ENCODE assay signal across 13 cellular contexts in the genomic region with DNA sequence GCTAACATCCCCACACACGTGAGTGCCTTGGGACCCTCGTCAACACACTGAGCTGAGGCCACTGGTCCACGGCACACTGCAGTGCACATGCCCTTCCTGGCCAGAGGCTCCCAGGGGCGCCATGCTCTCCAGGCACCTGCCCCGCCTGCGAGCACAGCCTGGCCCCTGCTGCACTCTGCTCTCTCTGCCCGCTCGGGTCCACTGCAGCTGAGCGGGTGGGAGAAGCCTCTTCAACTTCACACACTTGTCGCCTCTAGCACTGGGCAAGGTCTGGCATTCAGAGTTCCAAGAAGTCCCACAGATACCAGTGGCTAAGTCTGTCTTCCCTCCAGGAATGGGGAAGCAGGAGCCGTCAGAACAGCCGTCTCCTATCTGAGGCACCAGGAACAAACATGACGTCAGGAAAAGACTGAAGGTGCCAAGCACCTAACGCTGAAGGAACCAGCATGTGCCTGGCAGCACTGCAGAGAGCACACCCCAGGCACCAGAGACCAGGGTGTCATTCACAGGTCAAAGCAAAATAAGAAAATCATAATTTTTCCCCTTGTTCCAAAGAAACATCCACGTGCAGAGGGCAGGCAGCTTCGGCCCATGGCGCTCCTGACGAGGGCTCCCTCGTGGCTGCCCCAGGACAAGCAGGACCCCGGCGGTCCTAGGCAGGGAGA.
DNase-seq lines count a peak whose midpoint lies in the region; ATAC-seq, FAIRE-seq and TF ChIP-seq lines count a peak whose summit lies in the region.
"Had no signal": no experiment of that assay in that cellular context is flagged by ENCODE, and none has a peak within 500 bp of the region (broad histone marks: within the 10 kb centered on the region; RNA-seq: fewer than 3 reads in every experiment).

No MANE protein-coding gene starts in this region.

- H3K4me2 ChIP-seq in endothelial cell of umbilical vein (ENCODE audit: insufficient read depth, low read length), result no peak overlapping the region

- H3K27me3 ChIP-seq in endothelial cell of umbilical vein (ENCODE audit: control insufficient read depth in 2 of 2, insufficient read depth in 2 of 2, low read length in 2 of 2) (no peaks in the 10 kb centered on the region), uterus (no peaks in the 10 kb centered on the region)
- no peaks in the 10 kb centered on the region for H3K27me3 ChIP-seq in CD4-positive, alpha-beta memory T cell (ENCODE audit: insufficient read depth, low read length)

- H3K27ac Mint-ChIP-seq in activated naive CD8-positive, alpha-beta T cell, result peak overlapping the region; percentile 22
- no peak overlapping the region for H3K27ac Mint-ChIP-seq in activated naive CD8-positive, alpha-beta T cell treated with anti-CD3 and anti-CD28 coated beads for 36 hours
- peak overlapping the region in 3 of 7 donors; percentile 32 to 75 (median 37) for H3K27ac Mint-ChIP-seq in CD4-positive, alpha-beta memory T cell
- H3K27ac Mint-ChIP-seq: CD8-positive, alpha-beta T cell had no signal

- ATAC-seq in HG03378 (IDR thresholded peaks at IDR 0.05; ENCODE audit: unreplicated experiment), result no peak
- ATAC-seq: CD8-positive, alpha-beta T cell had no signal

- H3K9me3 Mint-ChIP-seq in activated naive CD8-positive, alpha-beta T cell (ENCODE audit: low read depth), result no peaks in the 10 kb centered on the region
- H3K9me3 Mint-ChIP-seq in activated naive CD8-positive, alpha-beta T cell treated with anti-CD3 and anti-CD28 coated beads for 36 hours, result no peaks in the 10 kb centered on the region
- H3K9me3 Mint-ChIP-seq in CD4-positive, alpha-beta memory T cell, result no peaks in the 10 kb centered on the region
- H3K9me3 Mint-ChIP-seq: CD8-positive, alpha-beta T cell had no signal

- H3K27me3 Mint-ChIP-seq in activated naive CD8-positive, alpha-beta T cell, result no peaks in the 10 kb centered on the region
- H3K27me3 Mint-ChIP-seq in activated naive CD8-positive, alpha-beta T cell treated with anti-CD3 and anti-CD28 coated beads for 36 hours, result no peaks in the 10 kb centered on the region
- no peaks in the 10 kb centered on the region for H3K27me3 Mint-ChIP-seq in CD4-positive, alpha-beta memory T cell

- no peak overlapping the region for H2AFZ ChIP-seq in endothelial cell of umbilical vein (ENCODE audit: low read depth, low read length)

- no peak for TF ChIP-seq POLR2A in endothelial cell of umbilical vein (IDR thresholded peaks at IDR 0.05; ENCODE audit: low read depth, low read length)
- TF ChIP-seq POLR2A in uterus (IDR thresholded peaks at IDR 0.05), result no peak

- intact Hi-C loops in endothelial cell of umbilical vein (cut with micrococcal nuclease) (no loop called here), uterus (cut with DNase I; ENCODE audit: low total_unique reads) (no loop called here)
- intact Hi-C loops in CD4-positive, alpha-beta memory T cell (cut with micrococcal nuclease), result no loop called here

- H3K36me3 ChIP-seq in endothelial cell of umbilical vein (ENCODE audit: control insufficient read depth in 2 of 2, extremely low read depth in 1 of 2, insufficient read depth in 2 of 2, low read length in 2 of 2), result peaks cover 3 to 27% of the 10 kb centered on the region in 2 experiments
- H3K36me3 ChIP-seq in uterus, result no peaks in the 10 kb centered on the region
- H3K36me3 ChIP-seq in CD4-positive, alpha-beta memory T cell (ENCODE audit: insufficient read depth, low read length), result peaks cover 45% of the 10 kb centered on the region

- peaks cover 3% of the 10 kb centered on the region for H3K36me3 Mint-ChIP-seq in activated naive CD8-positive, alpha-beta T cell
- H3K36me3 Mint-ChIP-seq in activated naive CD8-positive, alpha-beta T cell treated with anti-CD3 and anti-CD28 coated beads for 36 hours, result peaks cover 27% of the 10 kb centered on the region
- H3K36me3 Mint-ChIP-seq in CD4-positive, alpha-beta memory T cell, result peaks cover 17 to 39% of the 10 kb centered on the region in 2 donors

- no peaks in the 10 kb centered on the region for H4K20me1 ChIP-seq in endothelial cell of umbilical vein (replicated peaks; ENCODE audit: control insufficient read depth, extremely low read depth, insufficient read depth, low read length)

- H3K4me3 ChIP-seq in endothelial cell of umbilical vein (replicated peaks in 1 of 3; ENCODE audit: insufficient read depth in 1 of 3, low read depth in 1 of 3, low read length in 3 of 3) (no peak overlapping the region), uterus (no peak overlapping the region)
- H3K4me3 ChIP-seq in CD4-positive, alpha-beta memory T cell (ENCODE audit: low read length in 2 of 2), result no peak overlapping the region

- dilution Hi-C loops in endothelial cell of umbilical vein (cut with MboI; ENCODE audit: extremely low pct_ligation_motif_present, low sequenced_read_pairs), result no loop called here

- FAIRE-seq in endothelial cell of umbilical vein (lab: Jason Lieb, UNC), result no peak
- FAIRE-seq: endometrium had no signal

- H3K4me3 Mint-ChIP-seq in activated naive CD8-positive, alpha-beta T cell, result no peak overlapping the region
- H3K4me3 Mint-ChIP-seq in activated naive CD8-positive, alpha-beta T cell treated with anti-CD3 and anti-CD28 coated beads for 36 hours, result no peak overlapping the region
- H3K4me3 Mint-ChIP-seq in CD4-positive, alpha-beta memory T cell, result no peak overlapping the region
- H3K4me3 Mint-ChIP-seq: CD8-positive, alpha-beta T cell had no signal

- peaks cover 45% of the 10 kb centered on the region for H3K4me1 Mint-ChIP-seq in activated naive CD8-positive, alpha-beta T cell (ENCODE audit: low read depth)
- H3K4me1 Mint-ChIP-seq in activated naive CD8-positive, alpha-beta T cell treated with anti-CD3 and anti-CD28 coated beads for 36 hours, result peaks cover 39% of the 10 kb centered on the region
- H3K4me1 Mint-ChIP-seq in CD4-positive, alpha-beta memory T cell, result peaks cover 38 to 69% (median 45%) of the 10 kb centered on the region in 4 donors

- no peak for DNase-seq in activated naive CD8-positive, alpha-beta T cell treated with anti-CD3 and anti-CD28 coated beads for 36 hours
- DNase-seq in endothelial cell of umbilical vein (ENCODE audit: low read depth, low spot score) (no peak), myocyte (ENCODE audit: low read depth) (peak; percentile 55), uterus (no peak), EL (no peak)
- DNase-seq in CD4-positive, alpha-beta memory T cell, result no peak
- DNase-seq: activated CD8-positive, alpha-beta memory T cell treated with anti-CD3 and anti-CD28 coated beads, Interleukin-2, amount 50 U/mL, for 48 hours; CD8-positive, alpha-beta T cell; NCI-H2171; stimulated activated CD4-positive, alpha-beta T cell treated with anti-CD3 and anti-CD28 coated beads, Interleukin-2, amount 100 ng/mL, for 24 hours had no signal

- no peak overlapping the region for H3K9ac ChIP-seq in endothelial cell of umbilical vein (replicated peaks; ENCODE audit: extremely low read depth, insufficient read depth, low read length)

- TF ChIP-seq CTCF in endothelial cell of umbilical vein (IDR thresholded peaks at IDR 0.05; ENCODE audit: extremely low read depth in 1 of 2, insufficient read depth in 1 of 2, low read depth in 1 of 2, low read length in 2 of 2), result no peak
- TF ChIP-seq CTCF in uterus (IDR thresholded peaks at IDR 0.05), result no peak

- no peaks in the 10 kb centered on the region for H3K9me3 ChIP-seq in endothelial cell of umbilical vein (replicated peaks; ENCODE audit: control insufficient read depth, insufficient read depth, low read length)
- H3K9me3 ChIP-seq in uterus, result no peaks in the 10 kb centered on the region
- no peaks in the 10 kb centered on the region for H3K9me3 ChIP-seq in CD4-positive, alpha-beta memory T cell (ENCODE audit: control insufficient read depth in 1 of 2, low read length in 2 of 2)

- H3K27ac ChIP-seq in endothelial cell of umbilical vein (ENCODE audit: insufficient read depth, low read depth, low read length) (peak overlapping the region; percentile 3), uterus (peak overlapping the region; percentile 60 to 62)
- H3K27ac ChIP-seq in CD4-positive, alpha-beta memory T cell (ENCODE audit: low read depth, low read length), result no peak overlapping the region

- peaks cover 77% of the 10 kb centered on the region for H3K79me2 ChIP-seq in endothelial cell of umbilical vein (ENCODE audit: control insufficient read depth, insufficient read depth, low read length)

- H3K4me1 ChIP-seq in endothelial cell of umbilical vein (ENCODE audit: control insufficient read depth, extremely low read depth, insufficient read depth, low read length) (peaks cover 26% of the 10 kb centered on the region), uterus (peaks cover 0 to 21% of the 10 kb centered on the region in 2 donors)
- H3K4me1 ChIP-seq in CD4-positive, alpha-beta memory T cell (ENCODE audit: insufficient read depth, low read length), result peaks cover 33% of the 10 kb centered on the region

- CTCF ChIA-PET in endothelial cell of umbilical vein (lab: Charles Lee), result no interaction called here
- CTCF ChIA-PET in CD4-positive, alpha-beta memory T cell (lab: Charles Lee; ENCODE audit: partially characterized antibody), result no interaction called here

- BruUV-seq in endothelial cell of umbilical vein (replicated peaks; lab: Mats Ljungman, UMichigan), result no TSS peak

- POLR2A ChIA-PET in endothelial cell of umbilical vein (lab: Charles Lee), result no interaction called here
- POLR2A ChIA-PET in CD4-positive, alpha-beta memory T cell (lab: Charles Lee; ENCODE audit: partially characterized antibody), result no interaction called here

- no peaks in the 10 kb centered on the region for H3K9me1 ChIP-seq in endothelial cell of umbilical vein (replicated peaks; ENCODE audit: control insufficient read depth, extremely low read depth, insufficient read depth, low read length)

TF ChIP-seq in endothelial cell of umbilical vein, 7 proteins besides CTCF, POLR2A, EP300 and RAD21:
- TF ChIP-seq FOS (IDR thresholded peaks at IDR 0.05; ENCODE audit: borderline replicate concordance, insufficient read depth, low read length), result no peak
- no peak for TF ChIP-seq MAX (IDR thresholded peaks at IDR 0.05; ENCODE audit: insufficient read depth, insufficient read length)
- no peak for TF ChIP-seq GATA2 (IDR thresholded peaks at IDR 0.05; ENCODE audit: insufficient read depth, insufficient read length, low read depth, low read length)
- no peak for TF ChIP-seq MYC (IDR thresholded peaks at IDR 0.05; ENCODE audit: low read depth, low read length)
- no peak for TF ChIP-seq POLR2AphosphoS5 (IDR thresholded peaks at IDR 0.05; ENCODE audit: insufficient read depth, low read depth, low read length)
- TF ChIP-seq JUN (IDR thresholded peaks at IDR 0.05; ENCODE audit: borderline replicate concordance, insufficient read depth, insufficient read length, low read depth), result no peak
- TF ChIP-seq EZH2 (IDR thresholded peaks at IDR 0.05; ENCODE audit: borderline replicate concordance, low read depth, low read length, severe bottlenecking), result no peak
